Comparison of ENCODE assay signal across 8 cellular contexts in genomic region chr17:42458497-42459255, GRCh38. TPM values are rescaled to one million over a fixed set of nuclear protein-coding genes. Genes with fewer than 3 reads are reported as not detected.
DNase-seq lines count a peak whose midpoint lies in the region; ATAC-seq and TF ChIP-seq lines count a peak whose summit lies in the region.

Gene ATP6V0A1, plus strand, starts transcription at chr17:42458878. Its CDS starts 2,017 bp downstream, at chr17:42460895.

- ATAC-seq in HCT116 = peak; percentile 98

- H3K4ac ChIP-seq in trophoblast cell (ENCODE audit: low read depth, low read length) = peak within 1 kb of the TSS; percentile 99

- H3K79me1 ChIP-seq in trophoblast cell (ENCODE audit: low read length) = peaks cover 6% of the 10 kb centered on the region

- peak within 1 kb of the TSS; percentile 95 for H2BK120ac ChIP-seq in trophoblast cell (ENCODE audit: insufficient read depth, low read length, poor library complexity)

- WGBS in trophoblast cell (ENCODE audit: extremely low coverage, insufficient coverage, insufficient read length) = no CpG with 5 or more reads among the region's 45 CpGs

- H2BK12ac ChIP-seq in trophoblast cell (ENCODE audit: low read length) = peak within 1 kb of the TSS; percentile 91

- peak; percentile 79 for TF ChIP-seq POLR2A in HCT116 (IDR thresholded peaks at IDR 0.05; ENCODE audit: borderline replicate concordance, extremely low read depth, insufficient read depth, insufficient read length)

- BruUV-seq in HCT116 (replicated peaks; lab: Mats Ljungman, UMichigan) = TSS peak; percentile 81

- peak within 1 kb of the TSS; percentile 93 for H3K4me2 ChIP-seq in HCT116 (ENCODE audit: low read length)
- H3K4me2 ChIP-seq in trophoblast cell (ENCODE audit: low read length) = peak within 1 kb of the TSS; percentile 90

- DNase-seq in ELF-1 (ENCODE audit: low read depth, low spot score) (peak; percentile 86), HCT116 (ENCODE audit: low read depth, low spot score) (peak; percentile 75), NCI-H1092 treated with DMSO at 0.1 percent for 48 hours (lab: John Stamatoyannopoulos, UW) (peak; percentile 88), T follicular helper cell (ENCODE audit: low read depth) (peak; percentile 77), adipocyte (ENCODE audit: low read depth) (peak; percentile 96), cardiac septum (ENCODE audit: low spot score) (peak; percentile 98), trophoblast cell (peak; percentile 86 to 89), tibial artery (peak; percentile 93 to 97)

- H4K12ac ChIP-seq in trophoblast cell (ENCODE audit: low read depth, low read length) = peak within 1 kb of the TSS; percentile 96

- peak within 1 kb of the TSS; percentile 98 for H4K91ac ChIP-seq in trophoblast cell (ENCODE audit: low read depth, low read length)

- no peak for TF ChIP-seq RAD21 in HCT116 (IDR thresholded peaks at IDR 0.05; ENCODE audit: low read depth)

- H3K27me3 ChIP-seq in HCT116 (ENCODE audit: insufficient read depth, low read length) = no peaks in the 10 kb centered on the region
- H3K27me3 ChIP-seq in adipocyte (replicated peaks; ENCODE audit: control insufficient read depth, insufficient read depth, low read length) = no peaks in the 10 kb centered on the region
- H3K27me3 ChIP-seq in trophoblast cell (ENCODE audit: insufficient read depth, low read length) = no peaks in the 10 kb centered on the region
- H3K27me3 ChIP-seq in tibial artery = no peaks in the 10 kb centered on the region

- no peak for TF ChIP-seq CTCF in HCT116 (IDR thresholded peaks at IDR 0.05 in 2 of 3, conservative IDR thresholded peaks at IDR 0.05 in 1 of 3; ENCODE audit: borderline replicate concordance in 1 of 3, insufficient read depth in 1 of 3, low read depth in 2 of 3, low read length in 2 of 3)
- no peak for TF ChIP-seq CTCF in tibial artery (IDR thresholded peaks at IDR 0.05)

- peaks cover 6 to 15% of the 10 kb centered on the region in 2 experiments; a peak in 3 of 4 replicates for H3K36me3 ChIP-seq in HCT116 (ENCODE audit: control insufficient read depth in 1 of 2, insufficient read depth in 2 of 2, low read length in 2 of 2)
- peaks cover 11% of the 10 kb centered on the region for H3K36me3 ChIP-seq in adipocyte (ENCODE audit: control insufficient read depth, insufficient read depth, low read length, severe bottlenecking)
- H3K36me3 ChIP-seq in trophoblast cell (ENCODE audit: control insufficient read depth in 1 of 2, insufficient read depth in 2 of 2, low read length in 2 of 2) = peaks cover 5 to 8% of the 10 kb centered on the region in 2 experiments
- peaks cover 2 to 17% (median 6%) of the 10 kb centered on the region in 3 donors for H3K36me3 ChIP-seq in tibial artery

- CTCF ChIA-PET in HCT116 (lab: Charles Lee) = no interaction called here

- RAD21 ChIA-PET in HCT116 (lab: Charles Lee; ENCODE audit: low non-redundant PET in 1 of 2, low total read pairs in 2 of 2, uncharacterized antibody in 2 of 2, unreplicated experiment in 2 of 2) = interaction anchor here in 1 of 2 experiments (0.7 kb wide), 1 partner anchor 13 kb away, joined by 3 read pairs; no protein-coding TSS in a partner anchor

- H3K4me3 ChIP-seq in HCT116 (replicated peaks in 1 of 2; ENCODE audit: low read depth in 1 of 2, low read length in 2 of 2) = peak within 1 kb of the TSS; percentile 78 to 99
- H3K4me3 ChIP-seq in adipocyte (ENCODE audit: low read length) = peak within 1 kb of the TSS; percentile 98
- H3K4me3 ChIP-seq in trophoblast cell (ENCODE audit: low read depth, low read length) = peak within 1 kb of the TSS; percentile 80
- H3K4me3 ChIP-seq in tibial artery = peak within 1 kb of the TSS; percentile 57 to 62

- H4K20me1 ChIP-seq in HCT116 (ENCODE audit: insufficient read depth) = no peaks in the 10 kb centered on the region

- peak within 1 kb of the TSS; percentile 99 for H4K8ac ChIP-seq in trophoblast cell (ENCODE audit: low read depth, low read length)

- POLR2A ChIA-PET in HCT116 (lab: Charles Lee) = no interaction called here

- H3K18ac ChIP-seq in trophoblast cell (ENCODE audit: low read length) = peak within 1 kb of the TSS; percentile 98

- no peak within 1 kb of the TSS for H3K23ac ChIP-seq in trophoblast cell (ENCODE audit: low read length)

- H3K4me1 ChIP-seq in HCT116 (ENCODE audit: control insufficient read depth in 1 of 2, insufficient read depth in 2 of 2, low read length in 2 of 2) (peaks cover 13 to 25% of the 10 kb centered on the region in 2 experiments), adipocyte (ENCODE audit: control insufficient read depth, insufficient read depth, low read length) (peaks cover 31% of the 10 kb centered on the region), trophoblast cell (ENCODE audit: control insufficient read depth in 1 of 2, insufficient read depth in 2 of 2, low read length in 2 of 2) (peaks cover 3 to 6% of the 10 kb centered on the region in 2 experiments), tibial artery (peaks cover 0 to 27% (median 13%) of the 10 kb centered on the region in 4 donors)

- intact Hi-C loops in HCT116 (cut with micrococcal nuclease) = loop anchor here (1.0 kb wide), 1 partner anchor 30 kb away; no protein-coding TSS in a partner anchor
- intact Hi-C loops in cardiac septum (cut with DNase I) = loop anchor here (2.0 to 5.0 kb wide), 2 partner anchors 36 to 60 kb away; partner anchors contain the start of gene CAVIN1
- intact Hi-C loops in tibial artery (cut with DNase I; ENCODE audit: low total_unique reads) = no loop called here

- H2AK5ac ChIP-seq in trophoblast cell (ENCODE audit: low read length) = peak within 1 kb of the TSS; percentile 94

- H2AFZ ChIP-seq in HCT116 (ENCODE audit: low read depth, low read length, poor library complexity, severe bottlenecking) (no peak within 1 kb of the TSS), trophoblast cell (ENCODE audit: insufficient read depth, low read length, poor library complexity) (peak within 1 kb of the TSS; percentile 95)

- peak within 1 kb of the TSS; percentile 65 for H3K27ac ChIP-seq in HCT116 (ENCODE audit: low read depth, low read length)
- H3K27ac ChIP-seq in trophoblast cell (ENCODE audit: low read depth, low read length) = peak within 1 kb of the TSS; percentile 36
- peak within 1 kb of the TSS; percentile 85 to 87 for H3K27ac ChIP-seq in tibial artery

- peak within 1 kb of the TSS; percentile 98 for H3K14ac ChIP-seq in trophoblast cell (ENCODE audit: low read length)

- H3K9ac ChIP-seq in HCT116 (ENCODE audit: low read length) (peak within 1 kb of the TSS; percentile 75), adipocyte (ENCODE audit: low read length) (peak within 1 kb of the TSS; percentile 92), trophoblast cell (ENCODE audit: low read length) (peak within 1 kb of the TSS; percentile 91)

- peak within 1 kb of the TSS; percentile 94 for H2BK5ac ChIP-seq in trophoblast cell (ENCODE audit: low read depth, low read length, poor library complexity)

- H3K79me2 ChIP-seq in HCT116 (ENCODE audit: insufficient read depth, low read length) (peaks cover 31% of the 10 kb centered on the region), trophoblast cell (ENCODE audit: control insufficient read depth, insufficient read depth, low read length, poor library complexity) (peaks cover 3% of the 10 kb centered on the region)

- H3K9me2 ChIP-seq in HCT116 (ENCODE audit: insufficient read depth) = no peaks in the 10 kb centered on the region

- H3K9me3 ChIP-seq in HCT116 (ENCODE audit: control insufficient read depth in 1 of 2, insufficient read depth in 1 of 2, low read depth in 1 of 2, low read length in 2 of 2) (no peaks in the 10 kb centered on the region), adipocyte (ENCODE audit: control insufficient read depth, low read length) (no peaks in the 10 kb centered on the region), trophoblast cell (ENCODE audit: insufficient read depth, low read depth, low read length) (no peaks in the 10 kb centered on the region), tibial artery (no peaks in the 10 kb centered on the region)

TF ChIP-seq in HCT116, 20 proteins besides CTCF, POLR2A, EP300 and RAD21 (continues in another document):
- TF ChIP-seq REST (IDR thresholded peaks at IDR 0.05; ENCODE audit: low read depth) (no peak), CBX3 (IDR thresholded peaks at IDR 0.05; ENCODE audit: low read depth) (peak; percentile 52; the same call in 1 of the 2 replicates), SIN3A (IDR thresholded peaks at IDR 0.05; ENCODE audit: low read depth) (0 out of 2 replicates have a peak, but pooled peaks have one; percentile 39), FOSL1 (IDR thresholded peaks at IDR 0.05; ENCODE audit: low read depth) (no peak), EZH2phosphoT487 (IDR thresholded peaks at IDR 0.05; ENCODE audit: borderline replicate concordance) (no peak), EGR1 (IDR thresholded peaks at IDR 0.05; ENCODE audit: low read depth) (peak; percentile 94), EZH2 (IDR thresholded peaks at IDR 0.05) (no peak), CEBPB (IDR thresholded peaks at IDR 0.05; ENCODE audit: low read depth) (no peak), ZFX (IDR thresholded peaks at IDR 0.05) (no peak), TCF7L2 (IDR thresholded peaks at IDR 0.05; ENCODE audit: borderline replicate concordance, extremely low read depth, insufficient read depth, insufficient read length) (no peak)

RNA-seq across cellular contexts. Expression of gene ATP6V0A1, which starts in this region (rescaled TPM):
- total RNA-seq in HCT116 (2021; ENCODE audit: unreplicated experiment) (65.2 TPM), cardiac septum (40.3 TPM)
- 45.1 and 45.5 TPM in 2 replicates for polyA plus RNA-seq in HCT116 (2012)
- 62.3 and 70.2 TPM in 2 replicates for polyA plus RNA-seq in trophoblast cell (2013)

Comparison
In these comparisons a context has a peak if more than half of its experiments do, and no peak if none do; other contexts are left out.
1. Peak in every context shown above with its lines: DNase-seq, ATAC-seq, H3K4me3 ChIP-seq and H3K27ac ChIP-seq.
2. H3K27ac ChIP-seq: peak in every context shown above with its lines; median percentile 86 in tibial artery; 65 in HCT116; 36 in trophoblast cell.